ENCODE assay signal across 8 cellular contexts in the genomic region with DNA sequence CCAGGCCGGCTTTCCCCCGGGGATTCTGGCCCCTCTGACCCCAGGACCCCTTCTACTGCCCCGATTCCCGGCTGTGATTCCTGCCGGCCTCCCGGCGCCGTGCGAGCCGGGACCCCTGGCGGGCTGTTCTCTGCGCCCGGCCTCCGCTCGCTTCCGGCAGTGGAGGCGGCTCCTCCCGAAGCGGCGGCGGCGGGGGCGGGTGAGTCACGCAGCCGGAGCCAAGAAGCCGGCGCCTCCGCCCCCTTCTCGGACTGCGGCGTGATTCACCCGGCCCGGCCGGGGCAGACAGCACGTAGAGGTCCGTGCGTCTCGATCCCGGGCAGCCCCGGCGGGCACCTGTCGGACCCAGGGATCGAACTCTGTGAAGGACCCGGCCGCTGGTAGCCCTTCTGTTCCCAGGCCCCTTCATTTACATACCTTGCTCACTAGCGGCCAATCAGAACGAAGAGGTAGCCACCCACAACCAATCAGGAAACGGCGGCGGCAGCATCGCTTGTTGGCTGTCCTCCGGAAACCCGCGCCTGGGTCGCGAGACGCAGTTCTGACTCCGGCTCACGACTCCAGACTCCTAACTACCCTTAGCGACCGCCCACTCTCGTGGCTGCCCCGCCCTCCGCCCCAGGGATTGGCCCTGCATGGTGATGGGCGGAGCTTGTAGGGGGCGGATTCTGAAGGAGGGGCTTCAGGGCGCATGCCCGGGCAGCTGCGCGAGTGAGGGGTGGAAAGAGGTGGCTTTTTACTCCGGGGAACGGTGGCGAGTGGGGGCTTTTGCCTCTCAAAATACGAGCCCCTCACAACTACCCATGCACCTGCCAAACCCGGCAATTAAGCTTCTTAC. TPM values are rescaled to one million over a fixed set of nuclear protein-coding genes. Genes with fewer than 3 reads are reported as not detected.
DNase-seq lines count a peak whose midpoint lies in the region; ATAC-seq lines count a peak whose summit lies in the region.

A gene with protein sequence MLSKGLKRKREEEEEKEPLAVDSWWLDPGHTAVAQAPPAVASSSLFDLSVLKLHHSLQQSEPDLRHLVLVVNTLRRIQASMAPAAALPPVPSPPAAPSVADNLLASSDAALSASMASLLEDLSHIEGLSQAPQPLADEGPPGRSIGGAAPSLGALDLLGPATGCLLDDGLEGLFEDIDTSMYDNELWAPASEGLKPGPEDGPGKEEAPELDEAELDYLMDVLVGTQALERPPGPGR (minus strand): TSS at position 543 of the 838 bp plus-strand sequence. CDS start 2,446 bp downstream, outside the sequence.

- CTCF ChIA-PET in activated CD8-positive, alpha-beta memory T cell treated with anti-CD3 and anti-CD28 coated beads for 36 hours (lab: Charles Lee) = interaction anchor here (0.5 to 2.3 kb wide), 8 partner anchors 13 to 282 kb away, joined by 3 to 8 read pairs (median 4); a partner anchor contains a TSS

- POLR2A ChIA-PET in activated CD8-positive, alpha-beta memory T cell treated with anti-CD3 and anti-CD28 coated beads for 36 hours (lab: Charles Lee) = interaction anchor here (0.7 to 2.2 kb wide), 7 partner anchors 13 to 326 kb away, joined by 3 to 15 read pairs (median 4); a partner anchor contains a TSS

- DNase-seq in COLO829 (ENCODE audit: low spot score) = peak; percentile 98
- DNase-seq in HT-29 (ENCODE audit: low spot score) = peak; percentile 100
- DNase-seq in NK-92 treated with Interleukin-12 subunit alpha and Interleukin-12 subunit beta, amount 100 ng/mL, for 24 hours (lab: John Stamatoyannopoulos, UW) = peak; percentile 100
- peak; percentile 100 for DNase-seq in effector CD8-positive, alpha-beta T cell (lab: John Stamatoyannopoulos, UW)
- DNase-seq in medulla oblongata (ENCODE audit: extremely low spot score) = peak; percentile 100
- peak; percentile 100 for DNase-seq in stimulated activated CD8-positive, alpha-beta memory T cell treated with anti-CD3 and anti-CD28 coated beads, Interleukin-12 subunit alpha, Interleukin-12 subunit beta, amount 100 ng/mL, for 1 hour (ENCODE audit: low read depth)

- peak; percentile 79 for ATAC-seq in GM19468 (IDR thresholded peaks at IDR 0.05; ENCODE audit: extremely low read depth, unreplicated experiment)

RNA-seq across cellular contexts. Expression of the gene that starts here (rescaled TPM):
- 32.1 and 32.7 TPM in 2 replicates for total RNA-seq in HT-29 (2014; rRNA removed; shearing (Covaris generic))
- total RNA-seq in activated CD8-positive, alpha-beta memory T cell treated with anti-CD3 and anti-CD28 coated beads for 36 hours = 10 to 100 TPM; 14.2 to 14.7 TPM

Comparison
In these comparisons a context has a peak if more than half of its experiments do, and no peak if none do; other contexts are left out.
1. Peak in every context shown above with its lines: DNase-seq and ATAC-seq.